8 cellular contexts compared by ENCODE assay signal in the genomic region with DNA sequence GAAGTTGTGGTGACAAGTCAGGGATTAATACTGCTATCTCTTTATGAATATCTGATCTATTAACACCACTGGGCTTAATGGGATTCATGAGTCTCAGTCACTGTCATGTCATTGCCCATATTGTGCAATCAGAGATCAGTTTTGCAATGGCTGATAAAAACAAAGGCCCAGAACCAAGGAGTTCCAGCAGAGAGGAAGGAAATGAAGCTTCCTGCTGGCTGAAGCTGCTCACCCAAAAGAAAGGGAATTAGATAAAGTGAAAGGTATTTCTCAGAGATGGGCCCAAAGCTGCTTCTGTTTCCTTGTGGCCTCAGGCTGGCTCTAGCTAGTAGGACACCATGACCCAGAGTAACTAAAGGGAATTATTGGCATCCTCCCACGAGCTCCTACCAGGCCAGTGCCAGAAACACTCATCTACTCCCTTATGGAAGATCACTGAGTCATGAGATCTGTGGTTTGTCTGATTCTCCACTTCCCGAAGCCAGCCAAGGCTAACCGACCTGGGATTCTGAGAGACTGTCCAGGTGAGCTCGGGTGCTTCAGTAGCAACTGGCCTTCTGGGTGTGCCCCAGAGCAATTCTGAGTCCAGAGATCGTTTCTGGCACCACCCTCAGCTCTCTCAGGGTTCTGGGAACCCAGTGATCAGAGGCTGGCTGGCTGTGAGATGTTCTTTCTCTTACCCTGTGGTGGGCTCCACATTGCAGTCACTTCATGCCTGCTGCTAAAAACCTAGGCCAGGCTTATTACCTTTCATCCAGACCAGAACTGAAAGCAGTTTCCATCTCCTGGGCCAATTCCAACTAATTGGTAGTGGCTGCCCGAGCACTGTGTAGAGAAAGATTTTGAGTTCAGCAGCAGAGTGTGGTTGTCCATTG.
A peak's percentile ranks its signal among the peaks of the same experiment; 100 is the strongest.
DNase-seq lines count a peak whose midpoint lies in the region; ATAC-seq, FAIRE-seq and TF ChIP-seq lines count a peak whose summit lies in the region.

No MANE protein-coding gene starts in this region.

- ATAC-seq in A549 (peak; percentile 35 to 74; a peak in 5 of 6 replicates), HG02623 (IDR thresholded peaks at IDR 0.05; ENCODE audit: unreplicated experiment) (no peak), HG03460 (IDR thresholded peaks at IDR 0.05; ENCODE audit: unreplicated experiment) (no peak), HG03196 (IDR thresholded peaks at IDR 0.05; ENCODE audit: unreplicated experiment) (no peak)

- H3K27me3 Mint-ChIP-seq in astrocyte (ENCODE audit: low read depth, unreplicated experiment) = no peaks in the 10 kb centered on the region

- no peak for TF ChIP-seq RAD21 in A549 (conservative IDR thresholded peaks at IDR 0.05 in 1 of 2, IDR thresholded peaks at IDR 0.05 in 1 of 2)

- peaks cover 5% of the 10 kb centered on the region for H3K9me3 Mint-ChIP-seq in astrocyte (ENCODE audit: unreplicated experiment)

- H2AFZ ChIP-seq in astrocyte (ENCODE audit: low read depth, low read length) (peak overlapping the region; percentile 27), keratinocyte (ENCODE audit: control insufficient read depth, low read length) (peak overlapping the region; percentile 51)

- POLR2A ChIA-PET in A549 (lab: Yijun Ruan, JAX) = no interaction called here

- no peaks in the 10 kb centered on the region for H3K79me2 ChIP-seq in astrocyte (ENCODE audit: insufficient read depth, low read length)
- H3K79me2 ChIP-seq in keratinocyte (ENCODE audit: control insufficient read depth, insufficient read depth, low read length) = no peaks in the 10 kb centered on the region

- H4K20me1 ChIP-seq in astrocyte (ENCODE audit: insufficient read depth, low read length) (no peaks in the 10 kb centered on the region), keratinocyte (ENCODE audit: control insufficient read depth, extremely low read depth, insufficient read depth, low read length) (no peaks in the 10 kb centered on the region)

- H3K9me1 ChIP-seq in keratinocyte (ENCODE audit: control insufficient read depth, extremely low read depth, insufficient read depth, low read length) = peaks cover 3% of the 10 kb centered on the region

- TF ChIP-seq EP300 in A549 (IDR thresholded peaks at IDR 0.05) = no peak

- H3K4me1 ChIP-seq in A549 = peaks cover 26% of the 10 kb centered on the region
- peaks cover 67% of the 10 kb centered on the region for H3K4me1 ChIP-seq in HUES48 (ENCODE audit: control insufficient read depth, insufficient read depth, low read length)
- H3K4me1 ChIP-seq in astrocyte (ENCODE audit: insufficient read depth, low read length) = peaks cover 39% of the 10 kb centered on the region
- H3K4me1 ChIP-seq in keratinocyte (ENCODE audit: control insufficient read depth, extremely low read depth, insufficient read depth, low read length) = peaks cover 56% of the 10 kb centered on the region
- peaks cover 14% of the 10 kb centered on the region for H3K4me1 ChIP-seq in stomach smooth muscle (ENCODE audit: control insufficient read depth, insufficient read depth, low read length)

- H3K27ac ChIP-seq in A549 (peak overlapping the region in 1 of 2 experiments; percentile 52; a peak in 3 of 6 replicates), HUES48 (ENCODE audit: low read depth, low read length) (peak overlapping the region; percentile 72), astrocyte (ENCODE audit: low read depth, low read length) (peak overlapping the region; percentile 42), keratinocyte (ENCODE audit: control insufficient read depth, insufficient read depth, low read length) (peak overlapping the region; percentile 91), stomach smooth muscle (ENCODE audit: low read length) (peak overlapping the region; percentile 62)

- H3K9ac ChIP-seq in HUES48 (ENCODE audit: low read depth, low read length) (no peak overlapping the region), astrocyte (ENCODE audit: low read length) (no peak overlapping the region), keratinocyte (ENCODE audit: control insufficient read depth, extremely low read depth, insufficient read depth, low read length) (peak overlapping the region; percentile 63), stomach smooth muscle (ENCODE audit: low read length in 2 of 2) (peak overlapping the region in 1 of 2 donors; percentile 21)

- DNase-seq in A549 (ENCODE audit: low read depth in 1 of 2, low spot score in 1 of 2) = peak in 1 of 2 experiments; percentile 17
- DNase-seq in astrocyte (ENCODE audit: low read depth) = peak; percentile 95
- peak; percentile 84 for DNase-seq in keratinocyte (ENCODE audit: low read depth, low spot score)

- no peak overlapping the region for H3K4me3 ChIP-seq in A549
- no peak overlapping the region for H3K4me3 ChIP-seq in HUES48 (ENCODE audit: low read depth, low read length)
- no peak overlapping the region for H3K4me3 ChIP-seq in astrocyte (ENCODE audit: insufficient read depth, low read depth, low read length)
- peak overlapping the region in 2 of 3 experiments; percentile 28 to 40 for H3K4me3 ChIP-seq in keratinocyte (ENCODE audit: control insufficient read depth in 2 of 3, extremely low read depth in 1 of 3, insufficient read depth in 2 of 3, low read depth in 1 of 3, low read length in 3 of 3)
- peak overlapping the region; percentile 3 to 44 for H3K4me3 ChIP-seq in stomach smooth muscle (ENCODE audit: low read length in 2 of 2)

- 35% methylated on average over 6 of the region's 6 CpGs for WGBS in A549 (ENCODE audit: missing lambda C conversion rate)

- H3K4me2 ChIP-seq in A549 = peak overlapping the region; percentile 21; the same call in 2 of the 3 replicates
- peak overlapping the region; percentile 44 for H3K4me2 ChIP-seq in astrocyte (ENCODE audit: low read length)
- peak overlapping the region; percentile 87 for H3K4me2 ChIP-seq in keratinocyte (ENCODE audit: control insufficient read depth, extremely low read depth, insufficient read depth, low read depth, low read length)

- no peak for TF ChIP-seq POLR2A in A549 (IDR thresholded peaks at IDR 0.05; ENCODE audit: low read length)

- H3K27me3 ChIP-seq in HUES48 (ENCODE audit: control insufficient read depth, insufficient read depth, low read length) (no peaks in the 10 kb centered on the region), astrocyte (ENCODE audit: insufficient read depth, low read length) (no peaks in the 10 kb centered on the region), keratinocyte (ENCODE audit: control insufficient read depth, extremely low read depth, insufficient read depth, low read length) (no peaks in the 10 kb centered on the region), stomach smooth muscle (ENCODE audit: control insufficient read depth in 1 of 2, insufficient read depth in 2 of 2, low read length in 2 of 2) (no peaks in the 10 kb centered on the region)

- dilution Hi-C loops in keratinocyte (cut with MboI; ENCODE audit: extremely low pct_ligation_motif_present, low sequenced_read_pairs) = no loop called here

- H3K4me3 Mint-ChIP-seq in astrocyte (ENCODE audit: unreplicated experiment) = no peak overlapping the region

- H3K9me3 ChIP-seq in A549 = 0 out of 3 replicates have a peak, but pooled peaks cover 2% of the 10 kb centered on the region
- H3K9me3 ChIP-seq in HUES48 (ENCODE audit: control insufficient read depth, insufficient read depth, low read length) = no peaks in the 10 kb centered on the region
- H3K9me3 ChIP-seq in astrocyte (ENCODE audit: insufficient read depth, low read depth, low read length) = no peaks in the 10 kb centered on the region
- peaks cover 4% of the 10 kb centered on the region for H3K9me3 ChIP-seq in keratinocyte (ENCODE audit: control insufficient read depth, low read depth, low read length)
- H3K9me3 ChIP-seq in stomach smooth muscle (ENCODE audit: control insufficient read depth in 2 of 2, low read length in 2 of 2) = no peaks in the 10 kb centered on the region

- H3K36me3 ChIP-seq in HUES48 (ENCODE audit: control insufficient read depth, insufficient read depth, low read length) (no peaks in the 10 kb centered on the region), astrocyte (ENCODE audit: insufficient read depth, low read length) (no peaks in the 10 kb centered on the region), keratinocyte (ENCODE audit: control insufficient read depth in 2 of 2, extremely low read depth in 1 of 2, insufficient read depth in 2 of 2, low read length in 2 of 2) (no peaks in the 10 kb centered on the region), stomach smooth muscle (ENCODE audit: control insufficient read depth in 2 of 2, insufficient read depth in 2 of 2, low read length in 2 of 2) (no peaks in the 10 kb centered on the region)

- peaks cover 4% of the 10 kb centered on the region for H3K36me3 Mint-ChIP-seq in astrocyte (ENCODE audit: low read depth, unreplicated experiment)

- peak overlapping the region; percentile 89 for H3K27ac Mint-ChIP-seq in astrocyte (ENCODE audit: unreplicated experiment)

- H3K4me1 Mint-ChIP-seq in astrocyte (ENCODE audit: low read depth, unreplicated experiment) = peaks cover 45% of the 10 kb centered on the region

- CTCF ChIA-PET in A549 (lab: Yijun Ruan, JAX) = interaction anchor here (0.7 to 0.8 kb wide), 2 partner anchors 35 to 45 kb away, joined by 3 to 4 read pairs; no protein-coding TSS in a partner anchor

- TF ChIP-seq CTCF in A549 (IDR thresholded peaks at IDR 0.05) (no peak), astrocyte (IDR thresholded peaks at IDR 0.05; ENCODE audit: insufficient read depth, low read depth, low read length) (no peak), keratinocyte (optimal IDR thresholded peaks at IDR 0.05 in 1 of 3, IDR thresholded peaks at IDR 0.05 in 1 of 3, conservative IDR thresholded peaks at IDR 0.05 in 1 of 3; ENCODE audit: extremely low read depth in 1 of 3, insufficient read depth in 2 of 3, low read length in 3 of 3) (peak in 1 of 3 experiments; percentile 0)

- FAIRE-seq in A549 (lab: Jason Lieb, UNC) = no peak
- peak; percentile 65 for FAIRE-seq in astrocyte (lab: Jason Lieb, UNC)
- peak; percentile 92 for FAIRE-seq in keratinocyte (lab: Jason Lieb, UNC)

TF ChIP-seq in A549, 52 proteins besides CTCF, POLR2A, EP300 and RAD21 (continues in another document):
- TF ChIP-seq FOSL2 (IDR thresholded peaks at IDR 0.05) = no peak
- TF ChIP-seq FOSL2 (CRISPR knock-in tag; IDR thresholded peaks at IDR 0.05) = no peak
- no peak for TF ChIP-seq JUNB (IDR thresholded peaks at IDR 0.05)
- TF ChIP-seq RARB (CRISPR knock-in tag; IDR thresholded peaks at IDR 0.05) = no peak
- no peak for TF ChIP-seq NR3C1 (IDR thresholded peaks at IDR 0.05)
- TF ChIP-seq FOXS1 (CRISPR knock-in tag; IDR thresholded peaks at IDR 0.05) = no peak
- TF ChIP-seq, protein P1, sequence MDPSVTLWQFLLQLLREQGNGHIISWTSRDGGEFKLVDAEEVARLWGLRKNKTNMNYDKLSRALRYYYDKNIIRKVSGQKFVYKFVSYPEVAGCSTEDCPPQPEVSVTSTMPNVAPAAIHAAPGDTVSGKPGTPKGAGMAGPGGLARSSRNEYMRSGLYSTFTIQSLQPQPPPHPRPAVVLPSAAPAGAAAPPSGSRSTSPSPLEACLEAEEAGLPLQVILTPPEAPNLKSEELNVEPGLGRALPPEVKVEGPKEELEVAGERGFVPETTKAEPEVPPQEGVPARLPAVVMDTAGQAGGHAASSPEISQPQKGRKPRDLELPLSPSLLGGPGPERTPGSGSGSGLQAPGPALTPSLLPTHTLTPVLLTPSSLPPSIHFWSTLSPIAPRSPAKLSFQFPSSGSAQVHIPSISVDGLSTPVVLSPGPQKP (IDR thresholded peaks at IDR 0.05; ENCODE audit: low read depth, low read length) = no peak
- TF ChIP-seq CEBPB (IDR thresholded peaks at IDR 0.05) = peak; percentile 84 to 87; a peak in 3 of 4 replicates
- TF ChIP-seq HEYL (CRISPR knock-in tag; IDR thresholded peaks at IDR 0.05) = no peak

Comparison
In these comparisons a context has a peak if more than half of its experiments do, and no peak if none do; other contexts are left out.
1. ATAC-seq: peak in A549 (2 of 2); none in HG02623 (single experiment), HG03460 (single experiment) and HG03196 (single experiment).
2. H3K4me2 ChIP-seq: peak in every context shown above with its lines; median percentile 87 in keratinocyte; 44 in astrocyte; 21 in A549.
3. H3K4me3 ChIP-seq: peak in keratinocyte (2 of 3) and stomach smooth muscle (2 of 2); none in A549 (single experiment), HUES48 (single experiment) and astrocyte (single experiment).